25 cellular contexts compared by ENCODE assay signal in the genomic region with DNA sequence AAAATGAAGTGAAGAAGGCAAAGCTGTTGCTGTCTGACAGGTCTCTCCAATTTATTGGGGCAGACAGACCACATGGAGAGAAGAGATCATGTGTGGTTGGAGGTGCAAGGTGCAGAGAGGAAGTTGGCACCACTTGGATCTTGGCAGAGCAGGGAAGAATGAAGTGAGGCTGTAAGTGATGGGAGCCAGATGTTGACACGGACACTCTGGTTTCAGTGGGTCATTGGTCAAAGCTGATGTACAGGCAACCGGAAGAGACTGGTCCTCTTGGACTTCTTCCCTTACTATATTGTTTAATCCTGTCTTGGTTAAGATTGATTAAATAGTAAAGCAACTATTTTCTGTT. TPM values are rescaled to one million over a fixed set of nuclear protein-coding genes. Genes with fewer than 3 reads are reported as not detected.
DNase-seq lines count a peak whose midpoint lies in the region; ATAC-seq and TF ChIP-seq lines count a peak whose summit lies in the region.
"Had no signal": no experiment of that assay in that cellular context is flagged by ENCODE, and none has a peak within 500 bp of the region (broad histone marks: within the 10 kb centered on the region; RNA-seq: fewer than 3 reads in every experiment).

No MANE protein-coding gene starts in this region.

- no peaks in the 10 kb centered on the region for H3K27me3 ChIP-seq in PC-9 (ENCODE audit: insufficient read depth, low read depth)
- H3K27me3 ChIP-seq: ovary, right atrium auricular region, vagina had no signal

- DNase-seq in PC-9 (no peak), fibroblast of gingiva (ENCODE audit: low read depth) (peak; percentile 89), osteocyte (ENCODE audit: extremely low spot score, unreplicated experiment) (no peak), NCI-H446 (lab: John Stamatoyannopoulos, UW) (no peak), D341Med (ENCODE audit: low spot score) (no peak), NCI-H146 treated with DMSO at 0.1 percent for 48 hours (lab: John Stamatoyannopoulos, UW; ENCODE audit: unreplicated experiment) (no peak)
- DNase-seq: activated CD4-positive, alpha-beta memory T cell treated with anti-CD3 and anti-CD28 coated beads, Interleukin-2, amount 10 ng/mL, durations not matched to agents 7 days and 5 days; activated CD4-positive, CD25-positive, alpha-beta regulatory T cell; activated naive CD4-positive, alpha-beta T cell; amygdala; caudate nucleus; CD8-positive, alpha-beta T cell; effector CD8-positive, alpha-beta T cell; H7; heart right ventricle; NCI-H1105; NCI-H510A treated with DMSO at 0.1 percent for 48 hours; ovary; RPMI8226; stimulated activated CD8-positive, alpha-beta memory T cell treated with anti-CD3 and anti-CD28 coated beads, Interleukin-4, amount 100 ng/mL, for 48 hours; T-helper 9 cell had no signal

- POLR2A ChIA-PET in PC-9 (lab: Charles Lee; ENCODE audit: unreplicated experiment), result no interaction called here

- no peaks in the 10 kb centered on the region for H3K79me2 ChIP-seq in PC-9 (ENCODE audit: low read depth)

- H3K9me2 ChIP-seq in PC-9 (ENCODE audit: insufficient read depth), result no peaks in the 10 kb centered on the region

- H2AFZ ChIP-seq in PC-9, result no peak overlapping the region

- H3K4me1 Mint-ChIP-seq in osteocyte (ENCODE audit: unreplicated experiment), result peaks cover 58% of the 10 kb centered on the region

- H3K4me1 ChIP-seq in PC-9 (replicated peaks; ENCODE audit: insufficient read depth), result peaks cover 52% of the 10 kb centered on the region
- H3K4me1 ChIP-seq: right atrium auricular region had no signal

- no peak overlapping the region for H3K4me3 ChIP-seq in PC-9
- H3K4me3 ChIP-seq: heart right ventricle, ovary, right atrium auricular region, vagina had no signal

- BruUV-seq in PC-9 (replicated peaks; lab: Mats Ljungman, UMichigan), result no TSS peak

- CTCF ChIA-PET in PC-9 (lab: Charles Lee), result interaction anchor here (0.6 to 0.7 kb wide), 2 partner anchors 92 to 168 kb away, joined by 4 to 5 read pairs; no protein-coding TSS in a partner anchor

- TF ChIP-seq CTCF in C4-2B (conservative IDR thresholded peaks at IDR 0.05), result no peak
- TF ChIP-seq CTCF in PC-9 (conservative IDR thresholded peaks at IDR 0.05), result no peak
- TF ChIP-seq CTCF in osteocyte (IDR thresholded peaks at IDR 0.05), result no peak

- H3K27me3 Mint-ChIP-seq in osteocyte (ENCODE audit: unreplicated experiment), result peaks cover 1% of the 10 kb centered on the region

- H3K27ac ChIP-seq in C4-2B, result peak overlapping the region; percentile 61
- no peak overlapping the region for H3K27ac ChIP-seq in PC-9
- H3K27ac ChIP-seq: heart right ventricle, ovary, right atrium auricular region, vagina had no signal

- intact Hi-C loops in PC-9 (cut with micrococcal nuclease; ENCODE audit: unreplicated experiment), result no loop called here

- no peaks in the 10 kb centered on the region for H4K20me1 ChIP-seq in PC-9 (ENCODE audit: insufficient read depth)

- H3K4me3 Mint-ChIP-seq in osteocyte (ENCODE audit: unreplicated experiment), result peak overlapping the region; percentile 10
- H3K4me3 Mint-ChIP-seq: activated CD4-positive, alpha-beta memory T cell treated with anti-CD3 and anti-CD28 coated beads, Interleukin-2, amount 10 ng/mL, durations not matched to agents 7 days and 5 days; CD8-positive, alpha-beta T cell had no signal

- H3K36me3 Mint-ChIP-seq in osteocyte (ENCODE audit: unreplicated experiment), result no peaks in the 10 kb centered on the region
- H3K36me3 Mint-ChIP-seq: CD8-positive, alpha-beta T cell had no signal

- peaks cover 32% of the 10 kb centered on the region for H3F3A ChIP-seq in PC-9 (ENCODE audit: insufficient read depth, low read depth)

- peak overlapping the region; percentile 29; the same call in 1 of the 2 replicates for H3K4me2 ChIP-seq in PC-9

- H3K27ac Mint-ChIP-seq in osteocyte (ENCODE audit: unreplicated experiment), result peak overlapping the region; percentile 86
- H3K27ac Mint-ChIP-seq: activated CD4-positive, alpha-beta memory T cell treated with anti-CD3 and anti-CD28 coated beads, Interleukin-2, amount 10 ng/mL, durations not matched to agents 7 days and 5 days; CD8-positive, alpha-beta T cell had no signal

- no peak for ATAC-seq in HG03159 (IDR thresholded peaks at IDR 0.05; ENCODE audit: unreplicated experiment)
- ATAC-seq: CD8-positive, alpha-beta T cell; heart right ventricle had no signal

- no peaks in the 10 kb centered on the region for H3K9me3 Mint-ChIP-seq in osteocyte (ENCODE audit: unreplicated experiment)
- H3K9me3 Mint-ChIP-seq: activated CD4-positive, alpha-beta memory T cell treated with anti-CD3 and anti-CD28 coated beads, Interleukin-2, amount 10 ng/mL, durations not matched to agents 7 days and 5 days; CD8-positive, alpha-beta T cell had no signal

- no peaks in the 10 kb centered on the region for H3K36me3 ChIP-seq in PC-9 (ENCODE audit: low read depth)
- H3K36me3 ChIP-seq: heart right ventricle, ovary, right atrium auricular region, vagina had no signal

- no peaks in the 10 kb centered on the region for H3K9me3 ChIP-seq in PC-9 (ENCODE audit: insufficient read depth, low read depth)
- H3K9me3 ChIP-seq: heart right ventricle, ovary, right atrium auricular region, vagina had no signal

RNA-seq across cellular contexts. Expression of a gene that starts 49.3 kb away (rescaled TPM):
- total RNA-seq in PC-9 (2021), result 71.8 and 85.9 TPM in 2 replicates
- 55.9 and 57.8 TPM in 2 replicates for total RNA-seq in osteocyte
